ENCODE assay signal across 23 cellular contexts in genomic region chr7:30115709-30116297, GRCh38. TPM values are rescaled to one million over a fixed set of nuclear protein-coding genes. Genes with fewer than 3 reads are reported as not detected.
DNase-seq lines count a peak whose midpoint lies in the region; ATAC-seq, FAIRE-seq and TF ChIP-seq lines count a peak whose summit lies in the region.
"Had no signal": no experiment of that assay in that cellular context is flagged by ENCODE, and none has a peak within 500 bp of the region (broad histone marks: within the 10 kb centered on the region; RNA-seq: fewer than 3 reads in every experiment).

No MANE protein-coding gene starts in this region.

- no peak overlapping the region for H4K91ac ChIP-seq in trophoblast cell (ENCODE audit: low read depth, low read length)

- peak overlapping the region; percentile 82 for H3K9ac ChIP-seq in trophoblast cell (ENCODE audit: low read length)
- H3K9ac ChIP-seq: BLaER1 had no signal

- H3K9me3 ChIP-seq in OCI-LY7 (ENCODE audit: low read length) (peaks cover 32% of the 10 kb centered on the region; the same call in 1 of the 2 replicates), trophoblast cell (ENCODE audit: insufficient read depth, low read depth, low read length) (peaks cover 3% of the 10 kb centered on the region), lower lobe of right lung (peaks cover 7% of the 10 kb centered on the region)
- H3K9me3 ChIP-seq: Peyer's patch had no signal

- intact Hi-C loops in OCI-LY7 (cut with micrococcal nuclease; ENCODE audit: unreplicated experiment) (loop anchor here (5.0 kb wide), 1 partner anchor 89 kb away; the partner anchor contains the start of genes FKBP14 and PLEKHA8), lower lobe of right lung (cut with DNase I) (no loop called here), cardiac septum (cut with DNase I) (no loop called here)

- H2BK5ac ChIP-seq in trophoblast cell (ENCODE audit: low read depth, low read length, poor library complexity) = no peak overlapping the region

- H3K27me3 ChIP-seq in trophoblast cell (ENCODE audit: insufficient read depth, low read length) (no peaks in the 10 kb centered on the region), lower lobe of right lung (ENCODE audit: low read depth) (no peaks in the 10 kb centered on the region)
- H3K27me3 ChIP-seq: BLaER1, MG63, Peyer's patch, SJCRH30 had no signal

- H2AFZ ChIP-seq in OCI-LY7 (ENCODE audit: low read length) (no peak overlapping the region), trophoblast cell (ENCODE audit: insufficient read depth, low read length, poor library complexity) (no peak overlapping the region)

- CTCF ChIA-PET in OCI-LY7 (lab: Charles Lee; ENCODE audit: unreplicated experiment) = no interaction called here

- no peaks in the 10 kb centered on the region for H3K9me2 ChIP-seq in OCI-LY7 (ENCODE audit: insufficient read depth, low read length)

- peak; percentile 85 for FAIRE-seq in H54 (lab: Jason Lieb, UNC)

- no peak overlapping the region for H3K18ac ChIP-seq in trophoblast cell (ENCODE audit: low read length)

- no peak for TF ChIP-seq CTCF in OCI-LY7 (conservative IDR thresholded peaks at IDR 0.05; ENCODE audit: low read length)
- TF ChIP-seq CTCF in lower lobe of right lung (IDR thresholded peaks at IDR 0.05) = no peak

- H3K4me2 ChIP-seq in OCI-LY7 (ENCODE audit: low read length) (peak overlapping the region; percentile 67; the same call in 1 of the 2 replicates), trophoblast cell (ENCODE audit: low read length) (no peak overlapping the region)
- H3K4me2 ChIP-seq: BLaER1 had no signal

- H3K36me3 ChIP-seq in OCI-LY7 (ENCODE audit: insufficient read depth, low read length) = peaks cover 10% of the 10 kb centered on the region; the same call in 1 of the 2 replicates
- H3K36me3 ChIP-seq in trophoblast cell (ENCODE audit: control insufficient read depth in 1 of 2, insufficient read depth in 2 of 2, low read length in 2 of 2) = peaks cover 0 to 3% of the 10 kb centered on the region in 2 experiments
- H3K36me3 ChIP-seq in lower lobe of right lung = no peaks in the 10 kb centered on the region
- H3K36me3 ChIP-seq: HAP-1, MG63, Peyer's patch, SJCRH30 had no signal

- no peaks in the 10 kb centered on the region for H4K20me1 ChIP-seq in OCI-LY7 (ENCODE audit: insufficient read depth, low read length)
- H4K20me1 ChIP-seq: BLaER1 had no signal

- POLR2A ChIA-PET in OCI-LY7 (lab: Charles Lee) = interaction anchor here (1.4 kb wide), 1 partner anchor 10 kb away, joined by 4 read pairs; no protein-coding TSS in a partner anchor

- H2AK5ac ChIP-seq in trophoblast cell (ENCODE audit: low read length) = no peak overlapping the region

- no peaks in the 10 kb centered on the region for H3K79me1 ChIP-seq in trophoblast cell (ENCODE audit: low read length)

- no peak overlapping the region for H4K12ac ChIP-seq in trophoblast cell (ENCODE audit: low read depth, low read length)

- TF ChIP-seq POLR2A in H54 (IDR thresholded peaks at IDR 0.05; ENCODE audit: low read depth, low read length) = no peak
- TF ChIP-seq POLR2A in erythroblast (IDR thresholded peaks at IDR 0.05; ENCODE audit: low read length) = no peak

- no peak overlapping the region for H3K14ac ChIP-seq in trophoblast cell (ENCODE audit: low read length)

- BruUV-seq in OCI-LY7 (replicated peaks; lab: Mats Ljungman, UMichigan) = no TSS peak

- peak overlapping the region; percentile 55 for H3K23ac ChIP-seq in trophoblast cell (ENCODE audit: low read length)

- H3K27ac ChIP-seq in OCI-LY7 (ENCODE audit: low read depth, low read length, poor library complexity, severe bottlenecking) (peak overlapping the region; percentile 86), trophoblast cell (ENCODE audit: low read depth, low read length) (no peak overlapping the region), lower lobe of right lung (no peak overlapping the region)
- H3K27ac ChIP-seq: BLaER1, Peyer's patch, SJCRH30 had no signal

- no CpG with 5 or more reads among the region's 34 CpGs for whole genome bisulfite sequencing in trophoblast cell (ENCODE audit: extremely low coverage, insufficient coverage, insufficient read length)

- H2BK120ac ChIP-seq in trophoblast cell (ENCODE audit: insufficient read depth, low read length, poor library complexity) = no peak overlapping the region

- H3K79me2 ChIP-seq in OCI-LY7 (ENCODE audit: insufficient read depth, low read depth, low read length) (no peaks in the 10 kb centered on the region), trophoblast cell (ENCODE audit: control insufficient read depth, insufficient read depth, low read length, poor library complexity) (no peaks in the 10 kb centered on the region)

- ATAC-seq in lower lobe of right lung = no peak
- no peak for ATAC-seq in HG03045 (IDR thresholded peaks at IDR 0.05; ENCODE audit: unreplicated experiment)

- no peak overlapping the region for H3K4ac ChIP-seq in trophoblast cell (ENCODE audit: low read depth, low read length)

- no peak overlapping the region for H3K4me3 ChIP-seq in OCI-LY7 (ENCODE audit: low read depth, low read length, poor library complexity, severe bottlenecking)
- peak overlapping the region; percentile 63 for H3K4me3 ChIP-seq in trophoblast cell (ENCODE audit: low read depth, low read length)
- no peak overlapping the region for H3K4me3 ChIP-seq in lower lobe of right lung
- H3K4me3 ChIP-seq: BLaER1, HAP-1, MG63, Peyer's patch, SJCRH30 had no signal

- H3K4me1 ChIP-seq in OCI-LY7 (ENCODE audit: insufficient read depth, low read length, poor library complexity, severe bottlenecking) (peaks cover 45% of the 10 kb centered on the region), trophoblast cell (ENCODE audit: control insufficient read depth in 1 of 2, insufficient read depth in 2 of 2, low read length in 2 of 2) (peaks cover 0 to 2% of the 10 kb centered on the region in 2 experiments), lower lobe of right lung (no peaks in the 10 kb centered on the region)
- H3K4me1 ChIP-seq: BLaER1, HAP-1, Peyer's patch, SJCRH30 had no signal

- no peak overlapping the region for H2BK12ac ChIP-seq in trophoblast cell (ENCODE audit: low read length)

- H4K8ac ChIP-seq in trophoblast cell (ENCODE audit: low read depth, low read length) = no peak overlapping the region

- DNase-seq in H54 (ENCODE audit: insufficient read length, low spot score) = no peak
- DNase-seq in OCI-LY7 (ENCODE audit: low spot score) = no peak
- DNase-seq in erythroblast (lab: John Stamatoyannopoulos, UW) = peak; percentile 17 to 64
- DNase-seq in trophoblast cell = no peak
- DNase-seq in lower lobe of right lung = no peak
- DNase-seq in effector CD8-positive, alpha-beta T cell (lab: John Stamatoyannopoulos, UW) = no peak
- no peak for DNase-seq in cardiac septum (ENCODE audit: low spot score)
- DNase-seq: ACHN; CD4-positive, alpha-beta T cell; COR-L47; DMS 273 treated with DMSO at 0.1 percent for 48 hours; DMS79 treated with DMSO at 0.1 percent for 48 hours; MG63; NCI-H1417 treated with DMSO at 0.1 percent for 48 hours; NCI-H187 treated with DMSO at 0.1 percent for 48 hours; NCI-H226; NCI-H524; NCI-H774; Peyer's patch; SJCRH30 had no signal

RNA-seq across cellular contexts. Expression of gene MTURN, which starts 19.0 kb away (rescaled TPM):
- 1.7 and 2.9 TPM in 2 replicates for total RNA-seq in OCI-LY7 (2014; rRNA removed; shearing (Covaris generic))
- total RNA-seq in OCI-LY7 (2022) (3.3 and 4.1 TPM in 2 replicates), lower lobe of right lung (39.4 TPM), cardiac septum (49.3 TPM)
- 1.4 and 1.6 TPM in 2 replicates for polyA plus RNA-seq in trophoblast cell (2013)

Comparison
In these comparisons a context has a peak if more than half of its experiments do, and no peak if none do; other contexts are left out.
1. DNase-seq: peak in erythroblast (2 of 2); none in H54 (single experiment), OCI-LY7 (single experiment), trophoblast cell (0 of 2), lower lobe of right lung (single experiment), effector CD8-positive, alpha-beta T cell (single experiment) and cardiac septum (single experiment).